25 cellular contexts compared by ENCODE assay signal in the genomic region with DNA sequence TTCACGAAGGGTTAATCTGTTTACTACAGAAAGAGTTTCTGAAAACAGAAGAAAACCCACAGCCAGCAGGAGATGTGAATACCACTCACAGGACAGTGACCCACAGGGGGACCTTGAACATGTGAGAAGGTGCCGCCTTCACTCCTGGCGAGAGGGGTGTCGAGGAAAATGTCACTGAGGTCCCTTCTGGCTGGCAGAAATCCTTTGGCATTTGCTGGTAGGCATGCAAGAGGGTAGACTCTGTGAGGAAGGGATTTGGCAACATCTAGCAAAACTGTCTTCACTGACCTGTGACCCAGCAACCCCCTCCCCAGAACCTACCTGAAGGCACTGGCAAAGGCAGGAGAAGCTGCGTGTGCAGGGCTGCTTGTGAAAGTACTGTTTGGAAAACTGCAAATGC. TPM values are rescaled to one million over a fixed set of nuclear protein-coding genes. Genes with fewer than 3 reads are reported as not detected.
DNase-seq lines count a peak whose midpoint lies in the region; ATAC-seq and TF ChIP-seq lines count a peak whose summit lies in the region.
"Had no signal": no experiment of that assay in that cellular context is flagged by ENCODE, and none has a peak within 500 bp of the region (broad histone marks: within the 10 kb centered on the region; RNA-seq: fewer than 3 reads in every experiment).

No MANE protein-coding gene starts in this region.

- peaks cover 7% of the 10 kb centered on the region for H3K4me1 Mint-ChIP-seq in activated naive CD4-positive, alpha-beta T cell treated with anti-CD3 and anti-CD28 coated beads, Interleukin-2, amount 10 ng/mL, durations not matched to agents 7 days and 5 days
- H3K4me1 Mint-ChIP-seq: GM23338, H9 had no signal

- H3K27me3 Mint-ChIP-seq in activated naive CD4-positive, alpha-beta T cell treated with anti-CD3 and anti-CD28 coated beads, Interleukin-2, amount 10 ng/mL, durations not matched to agents 7 days and 5 days = no peaks in the 10 kb centered on the region
- H3K27me3 Mint-ChIP-seq: CD4-positive, alpha-beta T cell; CD8-positive, alpha-beta memory T cell had no signal

- H3K4me1 ChIP-seq in MM.1S (ENCODE audit: low read length) (peaks cover 7% of the 10 kb centered on the region), osteoblast (ENCODE audit: insufficient read depth, low read length) (no peaks in the 10 kb centered on the region), suprapubic skin (no peaks in the 10 kb centered on the region)
- H3K4me1 ChIP-seq: A549, BE2C had no signal

- H3K9me3 ChIP-seq in MM.1S (replicated peaks; ENCODE audit: insufficient read depth, low read length) = no peaks in the 10 kb centered on the region
- H3K9me3 ChIP-seq in osteoblast (ENCODE audit: low read depth, low read length) = no peaks in the 10 kb centered on the region
- no peaks in the 10 kb centered on the region for H3K9me3 ChIP-seq in suprapubic skin
- H3K9me3 ChIP-seq: A549, BE2C had no signal

- H2AFZ ChIP-seq in MM.1S (ENCODE audit: low read length) (no peak overlapping the region), osteoblast (ENCODE audit: low read length) (no peak overlapping the region)
- H2AFZ ChIP-seq: GM23338 had no signal

- H3K36me3 ChIP-seq in MM.1S (replicated peaks; ENCODE audit: insufficient read depth, low read length) (no peaks in the 10 kb centered on the region), osteoblast (ENCODE audit: insufficient read depth, low read length) (no peaks in the 10 kb centered on the region), suprapubic skin (no peaks in the 10 kb centered on the region)
- H3K36me3 ChIP-seq: BE2C had no signal

- H3K4me3 ChIP-seq in MM.1S (ENCODE audit: low read length) = no peak overlapping the region
- H3K4me3 ChIP-seq in osteoblast (ENCODE audit: insufficient read depth, low read length) = no peak overlapping the region
- H3K4me3 ChIP-seq in suprapubic skin = no peak overlapping the region
- H3K4me3 ChIP-seq: A549; BLaER1 treated with 17β-estradiol and CSF1 and Interleukin-3, amounts not matched to agents 10 nM and 100 nM; GM12878; GM23338 had no signal

- CTCF ChIA-PET in activated naive CD4-positive, alpha-beta T cell treated with anti-CD3 and anti-CD28 coated beads, Interleukin-2, amount 10 ng/mL, durations not matched to agents 7 days and 5 days (lab: Charles Lee) = no interaction called here

- peak; percentile 11 for DNase-seq in activated naive CD4-positive, alpha-beta T cell treated with anti-CD3 and anti-CD28 coated beads, Interleukin-2, amount 10 ng/mL, durations not matched to agents 7 days and 5 days
- no peak for DNase-seq in activated naive CD4-positive, alpha-beta T cell (lab: John Stamatoyannopoulos, UW)
- DNase-seq in MM.1S (peak; percentile 1), osteoblast (ENCODE audit: insufficient read length, low spot score, missing footprints) (peak; percentile 51), suprapubic skin (ENCODE audit: low spot score in 2 of 2) (peak; percentile 20 to 49)
- DNase-seq: 8988T; ACHN; AML-193; BE2C; CD4-positive, alpha-beta T cell; CD8-positive, alpha-beta memory T cell; DMS 273 treated with DMSO at 0.1 percent for 48 hours; DMS79; EL; GDM1; H9 had no signal

- no peaks in the 10 kb centered on the region for H3K9me3 Mint-ChIP-seq in activated naive CD4-positive, alpha-beta T cell treated with anti-CD3 and anti-CD28 coated beads, Interleukin-2, amount 10 ng/mL, durations not matched to agents 7 days and 5 days
- H3K9me3 Mint-ChIP-seq: CD4-positive, alpha-beta T cell; CD8-positive, alpha-beta memory T cell; GM23338 had no signal

- TF ChIP-seq POLR2A in suprapubic skin (IDR thresholded peaks at IDR 0.05) = no peak

- H3K79me2 ChIP-seq in MM.1S (ENCODE audit: low read length) (peaks cover 29% of the 10 kb centered on the region), osteoblast (ENCODE audit: insufficient read depth, low read length) (no peaks in the 10 kb centered on the region)

- 93% methylated on average over 5 of the region's 5 CpGs for WGBS in suprapubic skin

- H4K20me1 ChIP-seq in MM.1S (ENCODE audit: insufficient read depth, low read length) (no peaks in the 10 kb centered on the region), osteoblast (ENCODE audit: insufficient read depth, low read length) (no peaks in the 10 kb centered on the region)

- H3K27me3 ChIP-seq in MM.1S (replicated peaks; ENCODE audit: insufficient read depth, low read length) (no peaks in the 10 kb centered on the region), osteoblast (ENCODE audit: insufficient read depth, low read length) (no peaks in the 10 kb centered on the region), suprapubic skin (peaks cover 49% of the 10 kb centered on the region)
- H3K27me3 ChIP-seq: BLaER1 treated with 17β-estradiol and CSF1 and Interleukin-3, amounts not matched to agents 10 nM and 100 nM had no signal

- H3F3A ChIP-seq in MM.1S (ENCODE audit: insufficient read depth, low read length) = peaks cover 5% of the 10 kb centered on the region

- ATAC-seq in GM21528 (IDR thresholded peaks at IDR 0.05; ENCODE audit: low FRiP score, unreplicated experiment) = no peak
- no peak for ATAC-seq in HG03378 (IDR thresholded peaks at IDR 0.05; ENCODE audit: unreplicated experiment)
- ATAC-seq: A549, GM12878, GM23338, HCT116 had no signal

- H3K9ac ChIP-seq in MM.1S (ENCODE audit: low read length) = no peak overlapping the region
- H3K9ac ChIP-seq: BLaER1 treated with 17β-estradiol and CSF1 and Interleukin-3, amounts not matched to agents 10 nM and 100 nM had no signal

- no peak overlapping the region for H3K27ac Mint-ChIP-seq in activated naive CD4-positive, alpha-beta T cell treated with anti-CD3 and anti-CD28 coated beads, Interleukin-2, amount 10 ng/mL, durations not matched to agents 7 days and 5 days
- H3K27ac Mint-ChIP-seq: CD4-positive, alpha-beta T cell; CD8-positive, alpha-beta memory T cell; GM23338 had no signal

- no peak overlapping the region for H3K4me2 ChIP-seq in MM.1S (ENCODE audit: low read depth, low read length)
- H3K4me2 ChIP-seq in osteoblast (ENCODE audit: insufficient read depth, low read length) = no peak overlapping the region
- H3K4me2 ChIP-seq: A549; BLaER1 treated with 17β-estradiol and CSF1 and Interleukin-3, amounts not matched to agents 10 nM and 100 nM; GM23338 had no signal

- H3K4me3 Mint-ChIP-seq in activated naive CD4-positive, alpha-beta T cell treated with anti-CD3 and anti-CD28 coated beads, Interleukin-2, amount 10 ng/mL, durations not matched to agents 7 days and 5 days = no peak overlapping the region
- H3K4me3 Mint-ChIP-seq: CD14-positive monocyte; CD4-positive, alpha-beta T cell; CD8-positive, alpha-beta memory T cell; GM23338; H9 had no signal

- no peak for TF ChIP-seq CTCF in MM.1S (IDR thresholded peaks at IDR 0.05; ENCODE audit: low read length)
- TF ChIP-seq CTCF in osteoblast (IDR thresholded peaks at IDR 0.05; ENCODE audit: extremely low read depth, low read depth, low read length) = no peak
- TF ChIP-seq CTCF in suprapubic skin (IDR thresholded peaks at IDR 0.05) = no peak

- H3K27ac ChIP-seq in MM.1S (ENCODE audit: low read length) = no peak overlapping the region
- no peak overlapping the region for H3K27ac ChIP-seq in osteoblast (ENCODE audit: low read depth, low read length)
- H3K27ac ChIP-seq in suprapubic skin = no peak overlapping the region
- H3K27ac ChIP-seq: A549; BLaER1 treated with 17β-estradiol and CSF1 and Interleukin-3, amounts not matched to agents 10 nM and 100 nM had no signal

- H3K36me3 Mint-ChIP-seq in activated naive CD4-positive, alpha-beta T cell treated with anti-CD3 and anti-CD28 coated beads, Interleukin-2, amount 10 ng/mL, durations not matched to agents 7 days and 5 days = peaks cover 8% of the 10 kb centered on the region

- H3K9me2 ChIP-seq in MM.1S (replicated peaks; ENCODE audit: insufficient read depth, low read length) = no peaks in the 10 kb centered on the region

- TF ChIP-seq EP300 in suprapubic skin (IDR thresholded peaks at IDR 0.05) = no peak

RNA-seq across cellular contexts. Expression of a gene that starts 8.6 kb away (rescaled TPM):
- not detected in 2 replicates for total RNA-seq in osteoblast
- total RNA-seq in suprapubic skin = 1 to 10 TPM in 2 of 4 donors, under 1 TPM in 2; 0.89 to 2.2 (median 1.3) TPM

RNA-seq across cellular contexts. Expression of a gene that starts 9.1 kb away (rescaled TPM):
- total RNA-seq in osteoblast = under 0.01 TPM in 1 of 2 replicates, not detected in the other
- under 1 TPM in 1 of 4 donors, not detected in 3; 0.29 TPM for total RNA-seq in suprapubic skin
- total RNA-seq: CD8-positive, alpha-beta memory T cell; GM12878; GM23338; H4 had no signal

RNA-seq across cellular contexts. Expression of a gene that starts 52.9 kb away (rescaled TPM):
- total RNA-seq in osteoblast = 42.4 and 46.7 TPM in 2 replicates
- 10 to 100 TPM; 25.7 to 60.9 (median 51.4) TPM for total RNA-seq in suprapubic skin

Comparison
In these comparisons a context has a peak if more than half of its experiments do, and no peak if none do; other contexts are left out.
1. DNase-seq: peak in activated naive CD4-positive, alpha-beta T cell treated with anti-CD3 and anti-CD28 coated beads, Interleukin-2, amount 10 ng/mL, durations not matched to agents 7 days and 5 days (single experiment), MM.1S (single experiment), osteoblast (single experiment) and suprapubic skin (2 of 2); none in activated naive CD4-positive, alpha-beta T cell (0 of 4).